ENCODE assay signal across 14 cellular contexts in the genomic region with DNA sequence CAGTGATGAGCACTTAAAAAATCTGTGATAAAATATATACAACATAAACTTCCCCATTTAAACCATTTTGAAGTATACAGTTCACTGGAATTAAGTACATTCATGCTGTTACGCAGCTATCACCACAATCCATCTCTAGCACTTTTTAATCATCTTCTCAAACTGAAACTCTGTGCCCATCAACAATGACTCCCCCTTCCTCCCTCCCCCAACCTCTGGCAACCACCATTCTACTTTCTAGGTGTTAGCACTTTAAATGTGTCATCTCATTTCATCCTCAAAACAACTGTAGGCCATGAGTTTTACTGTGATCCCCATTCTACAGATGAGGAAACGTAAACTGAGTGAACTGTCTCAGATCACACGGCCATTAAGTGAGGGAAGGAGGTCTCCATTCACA. TPM values are rescaled to one million over a fixed set of nuclear protein-coding genes. Genes with fewer than 3 reads are reported as not detected.
DNase-seq lines count a peak whose midpoint lies in the region; ATAC-seq and TF ChIP-seq lines count a peak whose summit lies in the region.
"Had no signal": no experiment of that assay in that cellular context is flagged by ENCODE, and none has a peak within 500 bp of the region (broad histone marks: within the 10 kb centered on the region; RNA-seq: fewer than 3 reads in every experiment).

No MANE protein-coding gene starts in this region.

- peaks cover 0 to 8% (median 0%) of the 10 kb centered on the region in 12 donors for H3K4me1 ChIP-seq in heart left ventricle

- H3K27ac ChIP-seq in heart left ventricle: no peak overlapping the region

- ATAC-seq in natural killer cell treated with Interleukin-12 subunit alpha and Interleukin-12 subunit beta and Interleukin-15 and Interleukin-18, amount 100 ng/mL, for 72 hours: peak; percentile 57 to 84
- no peak for ATAC-seq in natural killer cell
- ATAC-seq in activated T-helper 17 cell treated with anti-CD3 and anti-CD28 coated beads, Interleukin-2, amount 50 U/mL, for 72 hours (replicated peaks): peak; percentile 81
- ATAC-seq in stimulated activated effector memory CD8-positive, alpha-beta T cell treated with anti-CD3 and anti-CD28 coated beads, Interleukin-12 subunit alpha, Interleukin-12 subunit beta, amount 100 ng/mL, for 72 hours: peak; percentile 96
- no peak for ATAC-seq in heart left ventricle

- H3K9me3 ChIP-seq in heart left ventricle: no peaks in the 10 kb centered on the region

- no peaks in the 10 kb centered on the region for H3K9me3 Mint-ChIP-seq in activated CD4-positive, alpha-beta T cell treated with anti-CD3 and anti-CD28 coated beads, Interleukin-2, amount 10 ng/mL, durations not matched to agents 24 days and 14 days
- no peaks in the 10 kb centered on the region for H3K9me3 Mint-ChIP-seq in activated CD4-positive, alpha-beta T cell treated with anti-CD3 and anti-CD28 coated beads, Interleukin-2, amount 10 ng/mL, durations not matched to agents 7 days and 5 days
- no peaks in the 10 kb centered on the region for H3K9me3 Mint-ChIP-seq in natural killer cell treated with Interleukin-12 subunit alpha and Interleukin-12 subunit beta and Interleukin-15 and Interleukin-18, amount 100 ng/mL, for 72 hours
- H3K9me3 Mint-ChIP-seq in natural killer cell: no peaks in the 10 kb centered on the region
- no peaks in the 10 kb centered on the region for H3K9me3 Mint-ChIP-seq in activated T-helper 17 cell treated with anti-CD3 and anti-CD28 coated beads, Interleukin-2, amount 50 U/mL, for 72 hours
- no peaks in the 10 kb centered on the region for H3K9me3 Mint-ChIP-seq in stimulated activated effector memory CD8-positive, alpha-beta T cell treated with anti-CD3 and anti-CD28 coated beads, Interleukin-12 subunit alpha, Interleukin-12 subunit beta, amount 100 ng/mL, for 72 hours

- H3K4me3 Mint-ChIP-seq in activated CD4-positive, alpha-beta T cell treated with anti-CD3 and anti-CD28 coated beads, Interleukin-2, amount 10 ng/mL, durations not matched to agents 24 days and 14 days: no peak overlapping the region
- no peak overlapping the region for H3K4me3 Mint-ChIP-seq in activated CD4-positive, alpha-beta T cell treated with anti-CD3 and anti-CD28 coated beads, Interleukin-2, amount 10 ng/mL, durations not matched to agents 7 days and 5 days
- H3K4me3 Mint-ChIP-seq in natural killer cell treated with Interleukin-12 subunit alpha and Interleukin-12 subunit beta and Interleukin-15 and Interleukin-18, amount 100 ng/mL, for 72 hours: peak overlapping the region; percentile 70
- no peak overlapping the region for H3K4me3 Mint-ChIP-seq in natural killer cell
- H3K4me3 Mint-ChIP-seq in activated T-helper 17 cell treated with anti-CD3 and anti-CD28 coated beads, Interleukin-2, amount 50 U/mL, for 72 hours: peak overlapping the region; percentile 16
- H3K4me3 Mint-ChIP-seq in stimulated activated effector memory CD8-positive, alpha-beta T cell treated with anti-CD3 and anti-CD28 coated beads, Interleukin-12 subunit alpha, Interleukin-12 subunit beta, amount 100 ng/mL, for 72 hours: peak overlapping the region; percentile 25

- DNase-seq in activated CD4-positive, alpha-beta T cell treated with anti-CD3 and anti-CD28 coated beads, Interleukin-2, amount 10 ng/mL, durations not matched to agents 24 days and 14 days: peak; percentile 59
- no peak for DNase-seq in activated CD4-positive, alpha-beta T cell treated with anti-CD3 and anti-CD28 coated beads, Interleukin-2, amount 10 ng/mL, durations not matched to agents 7 days and 5 days
- no peak for DNase-seq in natural killer cell treated with Interleukin-12 subunit alpha and Interleukin-12 subunit beta and Interleukin-15 and Interleukin-18, amount 100 ng/mL, for 72 hours (ENCODE audit: low spot score)
- no peak for DNase-seq in natural killer cell
- DNase-seq in stimulated activated effector memory CD8-positive, alpha-beta T cell treated with anti-CD3 and anti-CD28 coated beads, Interleukin-12 subunit alpha, Interleukin-12 subunit beta, amount 100 ng/mL, for 72 hours (ENCODE audit: low spot score in 2 of 2): peak in 1 of 2 donors; percentile 77
- no peak for DNase-seq in heart left ventricle
- no peak for DNase-seq in medulla oblongata (ENCODE audit: extremely low spot score)
- DNase-seq: GOT3, IMR-90, MV-4-11, NCI-H1417 treated with DMSO at 0.1 percent for 48 hours, NCI-H510A, NCI-H82 had no signal

- TF ChIP-seq CTCF in natural killer cell (IDR thresholded peaks at IDR 0.05) (no peak), heart left ventricle (IDR thresholded peaks at IDR 0.05) (no peak)

- H3K36me3 Mint-ChIP-seq in activated CD4-positive, alpha-beta T cell treated with anti-CD3 and anti-CD28 coated beads, Interleukin-2, amount 10 ng/mL, durations not matched to agents 24 days and 14 days (ENCODE audit: low read depth): no peaks in the 10 kb centered on the region
- no peaks in the 10 kb centered on the region for H3K36me3 Mint-ChIP-seq in activated CD4-positive, alpha-beta T cell treated with anti-CD3 and anti-CD28 coated beads, Interleukin-2, amount 10 ng/mL, durations not matched to agents 7 days and 5 days (ENCODE audit: low read depth)
- H3K36me3 Mint-ChIP-seq in natural killer cell treated with Interleukin-12 subunit alpha and Interleukin-12 subunit beta and Interleukin-15 and Interleukin-18, amount 100 ng/mL, for 72 hours: no peaks in the 10 kb centered on the region
- no peaks in the 10 kb centered on the region for H3K36me3 Mint-ChIP-seq in natural killer cell
- no peaks in the 10 kb centered on the region for H3K36me3 Mint-ChIP-seq in activated T-helper 17 cell treated with anti-CD3 and anti-CD28 coated beads, Interleukin-2, amount 50 U/mL, for 72 hours (ENCODE audit: low read depth)
- H3K36me3 Mint-ChIP-seq in stimulated activated effector memory CD8-positive, alpha-beta T cell treated with anti-CD3 and anti-CD28 coated beads, Interleukin-12 subunit alpha, Interleukin-12 subunit beta, amount 100 ng/mL, for 72 hours: no peaks in the 10 kb centered on the region

- H3K4me1 Mint-ChIP-seq in activated CD4-positive, alpha-beta T cell treated with anti-CD3 and anti-CD28 coated beads, Interleukin-2, amount 10 ng/mL, durations not matched to agents 24 days and 14 days: peaks cover 40% of the 10 kb centered on the region
- peaks cover 33% of the 10 kb centered on the region for H3K4me1 Mint-ChIP-seq in activated CD4-positive, alpha-beta T cell treated with anti-CD3 and anti-CD28 coated beads, Interleukin-2, amount 10 ng/mL, durations not matched to agents 7 days and 5 days
- H3K4me1 Mint-ChIP-seq in natural killer cell treated with Interleukin-12 subunit alpha and Interleukin-12 subunit beta and Interleukin-15 and Interleukin-18, amount 100 ng/mL, for 72 hours (ENCODE audit: low read depth in 2 of 2): peaks cover 30 to 43% of the 10 kb centered on the region in 2 donors
- H3K4me1 Mint-ChIP-seq in natural killer cell: peaks cover 9 to 10% of the 10 kb centered on the region in 2 donors
- H3K4me1 Mint-ChIP-seq in activated T-helper 17 cell treated with anti-CD3 and anti-CD28 coated beads, Interleukin-2, amount 50 U/mL, for 72 hours: peaks cover 23% of the 10 kb centered on the region
- peaks cover 56% of the 10 kb centered on the region for H3K4me1 Mint-ChIP-seq in stimulated activated effector memory CD8-positive, alpha-beta T cell treated with anti-CD3 and anti-CD28 coated beads, Interleukin-12 subunit alpha, Interleukin-12 subunit beta, amount 100 ng/mL, for 72 hours

- no peaks in the 10 kb centered on the region for H3K27me3 ChIP-seq in heart left ventricle

- H3K27ac Mint-ChIP-seq in activated CD4-positive, alpha-beta T cell treated with anti-CD3 and anti-CD28 coated beads, Interleukin-2, amount 10 ng/mL, durations not matched to agents 24 days and 14 days: peak overlapping the region; percentile 71
- no peak overlapping the region for H3K27ac Mint-ChIP-seq in activated CD4-positive, alpha-beta T cell treated with anti-CD3 and anti-CD28 coated beads, Interleukin-2, amount 10 ng/mL, durations not matched to agents 7 days and 5 days
- H3K27ac Mint-ChIP-seq in natural killer cell treated with Interleukin-12 subunit alpha and Interleukin-12 subunit beta and Interleukin-15 and Interleukin-18, amount 100 ng/mL, for 72 hours: peak overlapping the region; percentile 19 to 65
- no peak overlapping the region for H3K27ac Mint-ChIP-seq in natural killer cell
- no peak overlapping the region for H3K27ac Mint-ChIP-seq in activated T-helper 17 cell treated with anti-CD3 and anti-CD28 coated beads, Interleukin-2, amount 50 U/mL, for 72 hours
- peak overlapping the region; percentile 27 for H3K27ac Mint-ChIP-seq in stimulated activated effector memory CD8-positive, alpha-beta T cell treated with anti-CD3 and anti-CD28 coated beads, Interleukin-12 subunit alpha, Interleukin-12 subunit beta, amount 100 ng/mL, for 72 hours

- H3K36me3 ChIP-seq in heart left ventricle: no peaks in the 10 kb centered on the region

- TF ChIP-seq POLR2A in heart left ventricle (IDR thresholded peaks at IDR 0.05): no peak

- CTCF ChIA-PET in activated CD4-positive, alpha-beta T cell treated with anti-CD3 and anti-CD28 coated beads, Interleukin-2, amount 10 ng/mL, durations not matched to agents 7 days and 5 days (lab: Charles Lee): interaction anchor here (1.2 to 4.7 kb wide), 2 partner anchors 38 to 132 kb away, joined by 3 to 27 read pairs; a partner anchor contains a TSS

- POLR2A ChIA-PET in activated CD4-positive, alpha-beta T cell treated with anti-CD3 and anti-CD28 coated beads, Interleukin-2, amount 10 ng/mL, durations not matched to agents 7 days and 5 days (lab: Charles Lee): no interaction called here

- no peak overlapping the region for H3K4me3 ChIP-seq in heart left ventricle

- WGBS in heart left ventricle, 4 donors: 89 to 94% (median 93%) methylated on average over 3 of the region's 3 CpGs

- intact Hi-C loops in activated CD4-positive, alpha-beta T cell treated with anti-CD3 and anti-CD28 coated beads, Interleukin-2, amount 10 ng/mL, durations not matched to agents 24 days and 14 days (cut with micrococcal nuclease): loop anchor here (2.0 kb wide), 1 partner anchor 37 kb away; a partner anchor contains a TSS
- intact Hi-C loops in natural killer cell (cut with micrococcal nuclease) (loop anchor here (10.0 kb wide), 1 partner anchor 259 kb away; no protein-coding TSS in a partner anchor), heart left ventricle (cut with DNase I) (loop anchor here in 1 of 10 donors (5.0 kb wide), 1 partner anchor 127 kb away; no protein-coding TSS in a partner anchor)

- peaks cover 12% of the 10 kb centered on the region for H3K27me3 Mint-ChIP-seq in activated CD4-positive, alpha-beta T cell treated with anti-CD3 and anti-CD28 coated beads, Interleukin-2, amount 10 ng/mL, durations not matched to agents 24 days and 14 days
- peaks cover 5% of the 10 kb centered on the region for H3K27me3 Mint-ChIP-seq in activated CD4-positive, alpha-beta T cell treated with anti-CD3 and anti-CD28 coated beads, Interleukin-2, amount 10 ng/mL, durations not matched to agents 7 days and 5 days
- peaks cover 0 to 23% of the 10 kb centered on the region in 2 donors for H3K27me3 Mint-ChIP-seq in natural killer cell treated with Interleukin-12 subunit alpha and Interleukin-12 subunit beta and Interleukin-15 and Interleukin-18, amount 100 ng/mL, for 72 hours
- H3K27me3 Mint-ChIP-seq in natural killer cell (ENCODE audit: low read depth in 2 of 2): peaks cover 0 to 6% of the 10 kb centered on the region in 2 donors
- H3K27me3 Mint-ChIP-seq in activated T-helper 17 cell treated with anti-CD3 and anti-CD28 coated beads, Interleukin-2, amount 50 U/mL, for 72 hours: no peaks in the 10 kb centered on the region

RNA-seq across cellular contexts. Expression of a gene that starts 13.8 kb away (rescaled TPM):
- 0.43 and 0.82 TPM in 2 replicates for total RNA-seq in activated CD4-positive, alpha-beta T cell treated with anti-CD3 and anti-CD28 coated beads, Interleukin-2, amount 10 ng/mL, durations not matched to agents 24 days and 14 days
- total RNA-seq in activated CD4-positive, alpha-beta T cell treated with anti-CD3 and anti-CD28 coated beads, Interleukin-2, amount 10 ng/mL, durations not matched to agents 7 days and 5 days: under 1 TPM; 0.17 to 0.58 TPM
- total RNA-seq in natural killer cell treated with Interleukin-12 subunit alpha and Interleukin-12 subunit beta and Interleukin-15 and Interleukin-18, amount 100 ng/mL, for 72 hours: under 1 TPM; 0.59 to 0.76 TPM
- not detected for total RNA-seq in natural killer cell
- total RNA-seq in activated T-helper 17 cell treated with anti-CD3 and anti-CD28 coated beads, Interleukin-2, amount 50 U/mL, for 72 hours: under 1 TPM in 1 of 2 donors, not detected in 1; 0.21 TPM
- total RNA-seq in heart left ventricle: 10 to 100 TPM in 6 of 9 donors, 1 to 10 TPM in 3; 6.1 to 35.8 (median 13.3) TPM
- polyA plus RNA-seq in heart left ventricle: 10 to 100 TPM in 1 of 2 donors, 1 to 10 TPM in 1; 5.7 to 23.1 TPM

RNA-seq across cellular contexts. Expression of a gene that starts 37.3 kb away (rescaled TPM):
- 12.4 and 12.9 TPM in 2 replicates for total RNA-seq in activated CD4-positive, alpha-beta T cell treated with anti-CD3 and anti-CD28 coated beads, Interleukin-2, amount 10 ng/mL, durations not matched to agents 24 days and 14 days
- 1 to 10 TPM; 2.0 to 2.2 TPM for total RNA-seq in activated CD4-positive, alpha-beta T cell treated with anti-CD3 and anti-CD28 coated beads, Interleukin-2, amount 10 ng/mL, durations not matched to agents 7 days and 5 days
- 10 to 100 TPM; 25.7 to 25.8 TPM for total RNA-seq in natural killer cell treated with Interleukin-12 subunit alpha and Interleukin-12 subunit beta and Interleukin-15 and Interleukin-18, amount 100 ng/mL, for 72 hours
- total RNA-seq in natural killer cell (10 to 100 TPM in 2 of 3 donors, 1 to 10 TPM in 1; 6.8 to 20.2 (median 10.5) TPM), heart left ventricle (10 to 100 TPM in 5 of 9 donors, 1 to 10 TPM in 4; 4.7 to 15.5 (median 10.4) TPM)
- total RNA-seq in activated T-helper 17 cell treated with anti-CD3 and anti-CD28 coated beads, Interleukin-2, amount 50 U/mL, for 72 hours: 10 to 100 TPM in 1 of 2 donors, 1 to 10 TPM in 1; 9.1 to 32.0 TPM
- polyA plus RNA-seq in heart left ventricle: 1 to 10 TPM; 3.3 to 5.6 TPM

Comparison
In these comparisons a context has a peak if more than half of its experiments do, and no peak if none do; other contexts are left out.
1. H3K27ac Mint-ChIP-seq: peak in activated CD4-positive, alpha-beta T cell treated with anti-CD3 and anti-CD28 coated beads, Interleukin-2, amount 10 ng/mL, durations not matched to agents 24 days and 14 days (single experiment), natural killer cell treated with Interleukin-12 subunit alpha and Interleukin-12 subunit beta and Interleukin-15 and Interleukin-18, amount 100 ng/mL, for 72 hours (2 of 2) and stimulated activated effector memory CD8-positive, alpha-beta T cell treated with anti-CD3 and anti-CD28 coated beads, Interleukin-12 subunit alpha, Interleukin-12 subunit beta, amount 100 ng/mL, for 72 hours (single experiment); none in activated CD4-positive, alpha-beta T cell treated with anti-CD3 and anti-CD28 coated beads, Interleukin-2, amount 10 ng/mL, durations not matched to agents 7 days and 5 days (single experiment), natural killer cell (0 of 2) and activated T-helper 17 cell treated with anti-CD3 and anti-CD28 coated beads, Interleukin-2, amount 50 U/mL, for 72 hours (single experiment).
2. H3K4me3 Mint-ChIP-seq: peak in natural killer cell treated with Interleukin-12 subunit alpha and Interleukin-12 subunit beta and Interleukin-15 and Interleukin-18, amount 100 ng/mL, for 72 hours (single experiment), activated T-helper 17 cell treated with anti-CD3 and anti-CD28 coated beads, Interleukin-2, amount 50 U/mL, for 72 hours (single experiment) and stimulated activated effector memory CD8-positive, alpha-beta T cell treated with anti-CD3 and anti-CD28 coated beads, Interleukin-12 subunit alpha, Interleukin-12 subunit beta, amount 100 ng/mL, for 72 hours (single experiment); none in activated CD4-positive, alpha-beta T cell treated with anti-CD3 and anti-CD28 coated beads, Interleukin-2, amount 10 ng/mL, durations not matched to agents 24 days and 14 days (single experiment), activated CD4-positive, alpha-beta T cell treated with anti-CD3 and anti-CD28 coated beads, Interleukin-2, amount 10 ng/mL, durations not matched to agents 7 days and 5 days (single experiment) and natural killer cell (single experiment).
3. ATAC-seq: peak in natural killer cell treated with Interleukin-12 subunit alpha and Interleukin-12 subunit beta and Interleukin-15 and Interleukin-18, amount 100 ng/mL, for 72 hours (2 of 2), activated T-helper 17 cell treated with anti-CD3 and anti-CD28 coated beads, Interleukin-2, amount 50 U/mL, for 72 hours (single experiment) and stimulated activated effector memory CD8-positive, alpha-beta T cell treated with anti-CD3 and anti-CD28 coated beads, Interleukin-12 subunit alpha, Interleukin-12 subunit beta, amount 100 ng/mL, for 72 hours (single experiment); none in natural killer cell (0 of 3) and heart left ventricle (0 of 4).